ENCODE assay signal across 9 cellular contexts in genomic region chr1:74673351-74674111, GRCh38. TPM values are rescaled to one million over a fixed set of nuclear protein-coding genes. Genes with fewer than 3 reads are reported as not detected.
DNase-seq lines count a peak whose midpoint lies in the region; ATAC-seq lines count a peak whose summit lies in the region.
"Had no signal": no experiment of that assay in that cellular context is flagged by ENCODE, and none has a peak within 500 bp of the region (broad histone marks: within the 10 kb centered on the region; RNA-seq: fewer than 3 reads in every experiment).

Gene ERICH3, minus strand, starts transcription at chr1:74673792. Its CDS starts 273 bp downstream, at chr1:74673519.

- H3K27ac ChIP-seq in right cardiac atrium (ENCODE audit: low read length) (no peak within 1 kb of the TSS), skeletal muscle tissue (ENCODE audit: low read depth, low read length) (no peak within 1 kb of the TSS)
- H3K27ac ChIP-seq: adrenal gland had no signal

- H3K27me3 ChIP-seq in right cardiac atrium (ENCODE audit: control insufficient read depth, insufficient read depth) = no peaks in the 10 kb centered on the region
- H3K27me3 ChIP-seq in skeletal muscle tissue (ENCODE audit: control insufficient read depth in 3 of 3, insufficient read depth in 3 of 3, low read length in 3 of 3) = peaks cover 9 to 17% (median 12%) of the 10 kb centered on the region in 3 donors
- no peaks in the 10 kb centered on the region for H3K27me3 ChIP-seq in HAP-1 (ENCODE audit: low read depth)
- H3K27me3 ChIP-seq: adrenal gland had no signal

- in situ Hi-C loops in HAP-1 (cut with MboI; ENCODE audit: low sequenced_read_pairs) = no loop called here

- H3K4me1 ChIP-seq in right cardiac atrium (ENCODE audit: control insufficient read depth, insufficient read depth, low read length) (no peaks in the 10 kb centered on the region), skeletal muscle tissue (ENCODE audit: control insufficient read depth in 3 of 3, insufficient read depth in 3 of 3, low read length in 3 of 3) (peaks cover 0 to 5% (median 3%) of the 10 kb centered on the region in 3 donors), HAP-1 (no peaks in the 10 kb centered on the region)
- H3K4me1 ChIP-seq: adrenal gland had no signal

- ATAC-seq in GM21529 (IDR thresholded peaks at IDR 0.05; ENCODE audit: unreplicated experiment) = peak; percentile 60
- peak; percentile 33 to 36 for ATAC-seq in right cardiac atrium
- no peak for ATAC-seq in GM21515 (IDR thresholded peaks at IDR 0.05; ENCODE audit: unreplicated experiment)

- no peak within 1 kb of the TSS for H3K9ac ChIP-seq in skeletal muscle tissue (ENCODE audit: low read depth in 1 of 3, low read length in 3 of 3)

- H3K4me3 ChIP-seq in right cardiac atrium (ENCODE audit: low read length) (peak within 1 kb of the TSS; percentile 37), skeletal muscle tissue (ENCODE audit: low read length in 3 of 3) (peak within 1 kb of the TSS; percentile 17 to 48 (median 41)), HAP-1 (no peak within 1 kb of the TSS)

- WGBS in right cardiac atrium = 3% methylated on average over 44 of the region's 44 CpGs

- intact Hi-C loops in right cardiac atrium (cut with DNase I) = no loop called here

- no peaks in the 10 kb centered on the region for H3K36me3 ChIP-seq in skeletal muscle tissue (ENCODE audit: control insufficient read depth in 3 of 3, insufficient read depth in 3 of 3, low read length in 3 of 3)
- no peaks in the 10 kb centered on the region for H3K36me3 ChIP-seq in HAP-1 (replicated peaks)
- H3K36me3 ChIP-seq: adrenal gland had no signal

- H3K9me3 ChIP-seq in right cardiac atrium (ENCODE audit: control insufficient read depth, low read length) = no peaks in the 10 kb centered on the region
- no peaks in the 10 kb centered on the region for H3K9me3 ChIP-seq in skeletal muscle tissue (ENCODE audit: control insufficient read depth in 3 of 3, low read length in 3 of 3)
- no peaks in the 10 kb centered on the region for H3K9me3 ChIP-seq in HAP-1
- H3K9me3 ChIP-seq: adrenal gland had no signal

- DNase-seq in DMS153 (lab: John Stamatoyannopoulos, UW) (peak; percentile 67), NCI-H510A treated with DMSO at 0.1 percent for 48 hours (lab: John Stamatoyannopoulos, UW) (peak; percentile 72), right cardiac atrium (peak in 2 of 3 donors; percentile 44 to 46), inferior parietal cortex (ENCODE audit: extremely low spot score) (no peak), HAP-1 (ENCODE audit: low spot score in 2 of 2) (no peak)

RNA-seq across cellular contexts. Expression of gene ERICH3, which starts in this region (rescaled TPM):
- total RNA-seq in right cardiac atrium = not detected
- polyA plus RNA-seq in right cardiac atrium = 0.07 TPM
- total RNA-seq in skeletal muscle tissue = not detected

Comparison
In these comparisons a context has a peak if more than half of its experiments do, and no peak if none do; other contexts are left out.
1. Peak in DNase-seq, ATAC-seq and H3K4me3 ChIP-seq in right cardiac atrium; RNA of the gene not detected or under 1 TPM.
2. DNase-seq: peak in DMS153 (single experiment) and NCI-H510A treated with DMSO at 0.1 percent for 48 hours (single experiment); none in inferior parietal cortex (single experiment) and HAP-1 (0 of 2).